In genomic region chr14:63231733-63232132, GRCh38 we compare ENCODE assay signal across 9 cellular contexts. TPM values are rescaled to one million over a fixed set of nuclear protein-coding genes. Genes with fewer than 3 reads are reported as not detected.
"Had no signal": no experiment of that assay in that cellular context is flagged by ENCODE, and none has a peak within 500 bp of the region (broad histone marks: within the 10 kb centered on the region; RNA-seq: fewer than 3 reads in every experiment).

No MANE protein-coding gene starts in this region.

- H3K36me3 ChIP-seq: HAP-1 had no signal

- H3K4me1 Mint-ChIP-seq: IgD-negative memory B cell had no signal

- ATAC-seq: HCT116, HepG2 had no signal

- H3K9me3 Mint-ChIP-seq: HFFc6 had no signal

- H3K27ac ChIP-seq: GM23248, HL-60 had no signal

- H3K9me3 ChIP-seq: HAP-1 had no signal

- H3K36me3 Mint-ChIP-seq: IgD-negative memory B cell had no signal

- H3K4me1 ChIP-seq: HAP-1 had no signal

- H3K4me3 Mint-ChIP-seq: HFFc6, IgD-negative memory B cell had no signal

- DNase-seq: GM23248, GOT3, H7, HFFc6 had no signal

- H3K4me3 ChIP-seq: GM23248, HAP-1 had no signal

- H3K27ac Mint-ChIP-seq: HFFc6, IgD-negative memory B cell had no signal

RNA-seq across cellular contexts. Expression of gene RHOJ, which starts 27.5 kb away (rescaled TPM):
- total RNA-seq: H7 had no signal
- polyA plus RNA-seq: IgD-negative memory B cell had no signal
